Comparison of ENCODE assay signal across 8 cellular contexts in genomic region chrX:2498781-2499302, GRCh38. TPM values are rescaled to one million over a fixed set of nuclear protein-coding genes. Genes with fewer than 3 reads are reported as not detected.
DNase-seq lines count a peak whose midpoint lies in the region; ATAC-seq and TF ChIP-seq lines count a peak whose summit lies in the region.

No MANE protein-coding gene starts in this region.

- H3K27ac ChIP-seq in coronary artery (peak overlapping the region; percentile 92 to 93), urinary bladder (ENCODE audit: low read depth) (peak overlapping the region; percentile 40)

- in situ Hi-C loops in ACHN (cut with HindIII; ENCODE audit: low pct_ligation_motif_present, low pct_unique_long_range_greater_than_20kb, low sequenced_read_pairs), result no loop called here

- no peaks in the 10 kb centered on the region for H3K36me3 Mint-ChIP-seq in IgD-negative memory B cell
- peaks cover 1% of the 10 kb centered on the region for H3K36me3 Mint-ChIP-seq in memory B cell

- DNase-seq in ACHN (peak; percentile 24), coronary artery (ENCODE audit: low spot score) (no peak), memory B cell (ENCODE audit: low spot score in 2 of 2) (no peak), GF-D8 (lab: John Stamatoyannopoulos, UW) (no peak)
- DNase-seq in stimulated activated naive CD4-positive, alpha-beta T cell (lab: John Stamatoyannopoulos, UW), result no peak

- H3K4me3 Mint-ChIP-seq in IgD-negative memory B cell, result peak overlapping the region; percentile 82 to 92 (median 89)
- peak overlapping the region; percentile 82 for H3K4me3 Mint-ChIP-seq in memory B cell

- ATAC-seq in memory B cell (ENCODE audit: low read depth) (no peak), HG03378 (IDR thresholded peaks at IDR 0.05; ENCODE audit: unreplicated experiment) (no peak)

- no peaks in the 10 kb centered on the region for H3K9me3 Mint-ChIP-seq in IgD-negative memory B cell
- no peaks in the 10 kb centered on the region for H3K9me3 Mint-ChIP-seq in memory B cell

- no peaks in the 10 kb centered on the region for H3K4me1 ChIP-seq in urinary bladder (ENCODE audit: insufficient read depth)

- TF ChIP-seq CTCF in coronary artery (IDR thresholded peaks at IDR 0.05), result no peak

- H3K27ac Mint-ChIP-seq in IgD-negative memory B cell, result peak overlapping the region; percentile 5 to 88 (median 69)
- no peak overlapping the region for H3K27ac Mint-ChIP-seq in memory B cell

- H3K4me3 ChIP-seq in coronary artery (peak overlapping the region; percentile 97), urinary bladder (ENCODE audit: low read depth, low read length) (peak overlapping the region; percentile 16)

- peaks cover 17 to 28% (median 24%) of the 10 kb centered on the region in 3 donors for H3K4me1 Mint-ChIP-seq in IgD-negative memory B cell
- peaks cover 18% of the 10 kb centered on the region for H3K4me1 Mint-ChIP-seq in memory B cell

- WGBS in urinary bladder, result 16% methylated on average over 10 of the region's 10 CpGs

- H3K27me3 Mint-ChIP-seq in IgD-negative memory B cell (no peaks in the 10 kb centered on the region), memory B cell (no peaks in the 10 kb centered on the region)

- no peaks in the 10 kb centered on the region for H3K36me3 ChIP-seq in urinary bladder (ENCODE audit: insufficient read depth)

RNA-seq across cellular contexts. Expression of gene DHRSX, which starts 1.9 kb away (rescaled TPM):
- polyA plus RNA-seq in IgD-negative memory B cell, result 27.5 TPM
- 17.3 TPM for total RNA-seq in urinary bladder
- 19.9 TPM for polyA plus RNA-seq in urinary bladder

RNA-seq across cellular contexts. Expression of gene ZBED1, which starts 1.9 kb away (rescaled TPM):
- polyA plus RNA-seq in IgD-negative memory B cell (45.0 TPM), urinary bladder (28.2 TPM)
- 20.3 TPM for total RNA-seq in urinary bladder
